ENCODE assay signal across 8 cellular contexts in the genomic region with DNA sequence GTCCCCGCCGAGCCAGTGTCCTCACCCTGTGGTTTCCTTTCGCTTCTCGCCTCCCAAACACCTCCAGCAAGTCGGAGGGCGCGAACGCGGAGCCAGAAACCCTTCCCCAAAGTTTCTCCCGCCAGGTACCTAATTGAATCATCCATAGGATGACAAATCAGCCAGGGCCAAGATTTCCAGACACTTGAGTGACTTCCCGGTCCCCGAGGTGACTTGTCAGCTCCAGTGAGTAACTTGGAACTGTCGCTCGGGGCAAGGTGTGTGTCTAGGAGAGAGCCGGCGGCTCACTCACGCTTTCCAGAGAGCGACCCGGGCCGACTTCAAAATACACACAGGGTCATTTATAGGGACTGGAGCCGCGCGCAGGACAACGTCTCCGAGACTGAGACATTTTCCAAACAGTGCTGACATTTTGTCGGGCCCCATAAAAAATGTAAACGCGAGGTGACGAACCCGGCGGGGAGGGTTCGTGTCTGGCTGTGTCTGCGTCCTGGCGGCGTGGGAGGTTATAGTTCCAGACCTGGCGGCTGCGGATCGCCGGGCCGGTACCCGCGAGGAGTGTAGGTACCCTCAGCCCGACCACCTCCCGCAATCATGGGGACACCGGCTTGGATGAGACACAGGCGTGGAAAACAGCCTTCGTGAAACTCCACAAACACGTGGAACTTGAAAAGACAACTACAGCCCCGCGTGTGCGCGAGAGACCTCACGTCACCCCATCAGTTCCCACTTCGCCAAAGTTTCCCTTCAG. TPM values are rescaled to one million over a fixed set of nuclear protein-coding genes. Genes with fewer than 3 reads are reported as not detected.
DNase-seq lines count a peak whose midpoint lies in the region; ATAC-seq and TF ChIP-seq lines count a peak whose summit lies in the region.

No MANE protein-coding gene starts in this region.

- H3K36me3 ChIP-seq in MM.1S (replicated peaks; ENCODE audit: insufficient read depth, low read length), result no peaks in the 10 kb centered on the region
- no peaks in the 10 kb centered on the region for H3K36me3 ChIP-seq in neutrophil

- peak overlapping the region; percentile 92 for H3K4me3 ChIP-seq in MM.1S (ENCODE audit: low read length)
- H3K4me3 ChIP-seq in neutrophil (ENCODE audit: low read depth in 1 of 2, low read length in 1 of 2), result peak overlapping the region; percentile 58 to 62

- no peak overlapping the region for H3K27ac ChIP-seq in MM.1S (ENCODE audit: low read length)
- H3K27ac ChIP-seq in foreskin keratinocyte, result peak overlapping the region; percentile 66
- no peak overlapping the region for H3K27ac ChIP-seq in neutrophil

- peaks cover 12% of the 10 kb centered on the region; the same call in 1 of the 2 replicates for H3K4me1 ChIP-seq in MM.1S (ENCODE audit: low read length)
- H3K4me1 ChIP-seq in foreskin keratinocyte, result peaks cover 29% of the 10 kb centered on the region
- H3K4me1 ChIP-seq in neutrophil (ENCODE audit: control insufficient read depth in 1 of 2, insufficient read depth in 1 of 2, low read depth in 1 of 2, low read length in 1 of 2), result peaks cover 23 to 28% of the 10 kb centered on the region in 2 experiments

- DNase-seq in Ammon's horn (ENCODE audit: low spot score), result peak; percentile 16
- peak; percentile 41 for DNase-seq in MM.1S
- peak; percentile 6 for DNase-seq in activated T-helper 1 cell treated with anti-CD3 and anti-CD28 coated beads, Interleukin-2, amount 50 U/mL, for 16 hours (ENCODE audit: low read depth in 1 of 2, low spot score in 1 of 2)
- DNase-seq in foreskin keratinocyte, result peak in 1 of 2 donors; percentile 60
- no peak for DNase-seq in globus pallidus (ENCODE audit: low spot score)
- DNase-seq in NCI-H146 treated with DMSO at 0.1 percent for 48 hours (lab: John Stamatoyannopoulos, UW; ENCODE audit: unreplicated experiment), result no peak

- H3K27me3 ChIP-seq in MM.1S (replicated peaks; ENCODE audit: insufficient read depth, low read length) (no peaks in the 10 kb centered on the region), foreskin keratinocyte (no peaks in the 10 kb centered on the region), neutrophil (peaks cover 100% of the 10 kb centered on the region)

- peak overlapping the region; percentile 96 for H3K4me2 ChIP-seq in MM.1S (ENCODE audit: low read depth, low read length)

- no peaks in the 10 kb centered on the region for H3K9me3 ChIP-seq in MM.1S (replicated peaks; ENCODE audit: insufficient read depth, low read length)
- no peaks in the 10 kb centered on the region for H3K9me3 ChIP-seq in neutrophil

- ATAC-seq in GM19438 (IDR thresholded peaks at IDR 0.05; ENCODE audit: low read depth, unreplicated experiment) (peak; percentile 33), foreskin keratinocyte (peak; percentile 4)

- peak overlapping the region; percentile 44; the same call in 1 of the 2 replicates for H3K9ac ChIP-seq in MM.1S (ENCODE audit: low read length)

- H3K79me2 ChIP-seq in MM.1S (ENCODE audit: low read length), result no peaks in the 10 kb centered on the region

- peak overlapping the region; percentile 97 for H2AFZ ChIP-seq in MM.1S (ENCODE audit: low read length)

- no peaks in the 10 kb centered on the region for H4K20me1 ChIP-seq in MM.1S (ENCODE audit: insufficient read depth, low read length)

- no peak for TF ChIP-seq CTCF in MM.1S (IDR thresholded peaks at IDR 0.05; ENCODE audit: low read length)
- TF ChIP-seq CTCF in foreskin keratinocyte (conservative IDR thresholded peaks at IDR 0.05), result no peak
- no peak for TF ChIP-seq CTCF in neutrophil (IDR thresholded peaks at IDR 0.05)

- no peaks in the 10 kb centered on the region for H3K9me2 ChIP-seq in MM.1S (replicated peaks; ENCODE audit: insufficient read depth, low read length)

- no peaks in the 10 kb centered on the region for H3F3A ChIP-seq in MM.1S (ENCODE audit: insufficient read depth, low read length)

RNA-seq across cellular contexts. Expression of gene GLIS3, which starts 1.4 kb away (rescaled TPM):
- 1.2 and 1.5 TPM in 2 replicates for total RNA-seq in foreskin keratinocyte
- 0.10 and 0.14 TPM in 2 replicates for polyA plus RNA-seq in foreskin keratinocyte

Comparison
In these comparisons a context has a peak if more than half of its experiments do, and no peak if none do; other contexts are left out.
1. DNase-seq: peak in Ammon's horn (single experiment), MM.1S (single experiment) and activated T-helper 1 cell treated with anti-CD3 and anti-CD28 coated beads, Interleukin-2, amount 50 U/mL, for 16 hours (2 of 2); none in globus pallidus (single experiment) and NCI-H146 treated with DMSO at 0.1 percent for 48 hours (single experiment).